In the genomic region with DNA sequence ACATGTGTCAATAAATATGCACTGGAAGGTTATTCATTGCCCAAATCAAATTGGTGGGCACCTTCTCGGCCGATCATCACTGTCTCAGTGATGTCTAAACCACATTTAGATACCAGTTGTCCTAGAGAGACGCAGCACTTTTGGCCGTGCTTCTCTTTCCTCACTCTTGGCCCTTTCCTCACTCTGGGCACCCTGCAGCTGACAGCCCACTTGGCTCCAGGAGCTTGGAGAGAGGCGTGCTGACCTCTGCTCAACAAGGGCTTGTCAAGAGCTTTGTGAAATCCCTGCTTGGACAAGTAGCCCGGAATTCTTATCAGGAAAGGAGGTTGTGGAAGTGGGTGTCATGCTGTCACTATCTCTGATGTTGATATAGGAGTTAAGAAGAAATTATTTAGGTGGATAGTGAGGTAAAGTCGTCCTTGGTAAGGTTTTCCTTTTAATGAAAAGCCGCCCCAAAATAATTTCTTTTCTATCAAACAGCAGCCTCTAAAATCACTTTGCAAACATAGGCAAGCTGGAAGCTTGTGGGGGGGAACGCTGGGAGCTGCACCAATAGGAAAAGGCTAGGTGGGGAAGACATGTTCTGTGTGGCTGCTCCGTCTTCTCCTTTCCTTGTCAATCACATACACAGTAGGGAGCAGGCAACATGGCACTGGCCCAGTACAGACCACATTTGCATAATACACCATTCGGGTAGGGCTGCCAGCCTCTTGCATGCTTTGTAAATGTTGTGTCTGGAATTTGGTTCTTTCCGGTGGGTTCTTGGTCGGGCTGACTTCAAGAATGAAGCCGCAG, we compare ENCODE assay signal across 1 cellular context.
TF ChIP-seq lines count a peak whose summit lies in the region.

No MANE protein-coding gene starts in this region.

TF ChIP-seq in WTC11, 78 proteins besides CTCF, POLR2A, EP300 and RAD21 (continued from another document):
- TF ChIP-seq, protein P1, sequence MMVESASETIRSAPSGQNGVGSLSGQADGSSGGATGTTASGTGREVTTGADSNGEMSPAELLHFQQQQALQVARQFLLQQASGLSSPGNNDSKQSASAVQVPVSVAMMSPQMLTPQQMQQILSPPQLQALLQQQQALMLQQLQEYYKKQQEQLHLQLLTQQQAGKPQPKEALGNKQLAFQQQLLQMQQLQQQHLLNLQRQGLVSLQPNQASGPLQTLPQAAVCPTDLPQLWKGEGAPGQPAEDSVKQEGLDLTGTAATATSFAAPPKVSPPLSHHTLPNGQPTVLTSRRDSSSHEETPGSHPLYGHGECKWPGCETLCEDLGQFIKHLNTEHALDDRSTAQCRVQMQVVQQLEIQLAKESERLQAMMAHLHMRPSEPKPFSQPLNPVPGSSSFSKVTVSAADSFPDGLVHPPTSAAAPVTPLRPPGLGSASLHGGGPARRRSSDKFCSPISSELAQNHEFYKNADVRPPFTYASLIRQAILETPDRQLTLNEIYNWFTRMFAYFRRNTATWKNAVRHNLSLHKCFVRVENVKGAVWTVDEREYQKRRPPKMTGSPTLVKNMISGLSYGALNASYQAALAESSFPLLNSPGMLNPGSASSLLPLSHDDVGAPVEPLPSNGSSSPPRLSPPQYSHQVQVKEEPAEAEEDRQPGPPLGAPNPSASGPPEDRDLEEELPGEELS (CRISPR knock-in tag; IDR thresholded peaks at IDR 0.05): no peak
- TF ChIP-seq, protein P2, sequence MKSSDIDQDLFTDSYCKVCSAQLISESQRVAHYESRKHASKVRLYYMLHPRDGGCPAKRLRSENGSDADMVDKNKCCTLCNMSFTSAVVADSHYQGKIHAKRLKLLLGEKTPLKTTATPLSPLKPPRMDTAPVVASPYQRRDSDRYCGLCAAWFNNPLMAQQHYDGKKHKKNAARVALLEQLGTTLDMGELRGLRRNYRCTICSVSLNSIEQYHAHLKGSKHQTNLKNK (CRISPR knock-in tag; IDR thresholded peaks at IDR 0.05): no peak
- TF ChIP-seq, protein P3, sequence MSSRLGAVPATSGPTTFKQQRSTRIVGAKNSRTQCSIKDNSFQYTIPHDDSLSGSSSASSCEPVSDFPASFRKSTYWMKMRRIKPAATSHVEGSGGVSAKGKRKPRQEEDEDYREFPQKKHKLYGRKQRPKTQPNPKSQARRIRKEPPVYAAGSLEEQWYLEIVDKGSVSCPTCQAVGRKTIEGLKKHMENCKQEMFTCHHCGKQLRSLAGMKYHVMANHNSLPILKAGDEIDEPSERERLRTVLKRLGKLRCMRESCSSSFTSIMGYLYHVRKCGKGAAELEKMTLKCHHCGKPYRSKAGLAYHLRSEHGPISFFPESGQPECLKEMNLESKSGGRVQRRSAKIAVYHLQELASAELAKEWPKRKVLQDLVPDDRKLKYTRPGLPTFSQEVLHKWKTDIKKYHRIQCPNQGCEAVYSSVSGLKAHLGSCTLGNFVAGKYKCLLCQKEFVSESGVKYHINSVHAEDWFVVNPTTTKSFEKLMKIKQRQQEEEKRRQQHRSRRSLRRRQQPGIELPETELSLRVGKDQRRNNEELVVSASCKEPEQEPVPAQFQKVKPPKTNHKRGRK (CRISPR knock-in tag; IDR thresholded peaks at IDR 0.05; ENCODE audit: borderline replicate concordance): no peak
- no peak for TF ChIP-seq CREB1 (CRISPR knock-in tag; IDR thresholded peaks at IDR 0.05)
- no peak for TF ChIP-seq JUN (CRISPR knock-in tag; IDR thresholded peaks at IDR 0.05)
- no peak for TF ChIP-seq ZNF121 (CRISPR knock-in tag; IDR thresholded peaks at IDR 0.05)
